Comparison of ENCODE assay signal across 8 cellular contexts in the genomic region with DNA sequence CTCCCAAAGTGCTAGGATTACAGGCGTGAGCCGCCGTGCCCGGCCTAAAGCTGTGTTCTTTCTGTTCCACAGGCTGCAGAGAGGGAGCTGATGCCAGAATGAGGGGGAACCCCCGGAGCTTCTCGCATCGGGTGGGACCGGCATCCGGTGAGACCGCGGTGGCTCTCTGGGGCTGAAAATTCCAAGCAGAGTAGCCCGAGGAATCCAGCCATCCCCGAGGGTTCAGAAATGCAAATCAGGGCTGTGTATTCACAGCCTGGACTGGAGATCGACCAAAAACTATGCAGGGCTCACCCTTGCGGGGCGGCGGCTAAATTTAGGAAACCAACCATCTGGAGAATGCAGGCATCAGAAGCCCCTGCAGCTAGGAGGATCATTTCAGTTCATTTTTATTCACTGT.
A peak's percentile ranks its signal among the peaks of the same experiment; 100 is the strongest.
DNase-seq lines count a peak whose midpoint lies in the region; ATAC-seq and TF ChIP-seq lines count a peak whose summit lies in the region.

No MANE protein-coding gene starts in this region.

- no peak for TF ChIP-seq CTCF in right lobe of liver (IDR thresholded peaks at IDR 0.05)
- TF ChIP-seq CTCF in GM10266 (IDR thresholded peaks at IDR 0.05; ENCODE audit: control insufficient read depth, insufficient read depth, low read depth, missing control alignments): no peak

- no peak overlapping the region for H3K27ac Mint-ChIP-seq in activated naive CD4-positive, alpha-beta T cell treated with anti-CD3 and anti-CD28 coated beads for 36 hours

- H3K4me1 Mint-ChIP-seq in activated naive CD4-positive, alpha-beta T cell treated with anti-CD3 and anti-CD28 coated beads for 36 hours (ENCODE audit: low read depth): peaks cover 24% of the 10 kb centered on the region

- peak overlapping the region; percentile 64 for H3K9ac ChIP-seq in HUES6 (ENCODE audit: low read length)

- no peaks in the 10 kb centered on the region for H3K9me3 Mint-ChIP-seq in activated naive CD4-positive, alpha-beta T cell treated with anti-CD3 and anti-CD28 coated beads for 36 hours

- H3K4me1 ChIP-seq in HUES6 (ENCODE audit: control insufficient read depth, insufficient read depth, low read length) (peaks cover 20% of the 10 kb centered on the region; the same call in 1 of the 2 replicates), right lobe of liver (peaks cover 0 to 24% (median 6%) of the 10 kb centered on the region in 4 donors), thymus (ENCODE audit: control insufficient read depth, insufficient read depth, low read length) (peaks cover 11% of the 10 kb centered on the region)

- H3K36me3 ChIP-seq in HUES6 (ENCODE audit: control insufficient read depth, insufficient read depth, low read length) (no peaks in the 10 kb centered on the region), right lobe of liver (no peaks in the 10 kb centered on the region), thymus (ENCODE audit: control insufficient read depth, insufficient read depth) (no peaks in the 10 kb centered on the region)

- H3K27me3 Mint-ChIP-seq in activated naive CD4-positive, alpha-beta T cell treated with anti-CD3 and anti-CD28 coated beads for 36 hours (ENCODE audit: low read depth): peaks cover 3% of the 10 kb centered on the region

- no peaks in the 10 kb centered on the region for H3K27me3 ChIP-seq in HUES6 (ENCODE audit: control insufficient read depth, insufficient read depth, low read length)
- no peaks in the 10 kb centered on the region for H3K27me3 ChIP-seq in right lobe of liver
- H3K27me3 ChIP-seq in thymus (ENCODE audit: control insufficient read depth, insufficient read depth): no peaks in the 10 kb centered on the region

- no peak overlapping the region for H3K4me3 Mint-ChIP-seq in activated naive CD4-positive, alpha-beta T cell treated with anti-CD3 and anti-CD28 coated beads for 36 hours

- H3K4me3 ChIP-seq in HUES6 (ENCODE audit: low read depth, low read length) (peak overlapping the region; percentile 15), right lobe of liver (peak overlapping the region in 1 of 3 donors; percentile 5), thymus (ENCODE audit: low read length) (no peak overlapping the region)

- peak; percentile 73 for DNase-seq in dedifferentiated amniotic fluid mesenchymal stem cell (ENCODE audit: extremely low spot score)
- DNase-seq in right lobe of liver: no peak
- no peak for DNase-seq in GM10266 (ENCODE audit: extremely low spot score)
- no peak for DNase-seq in NCI-H226
- no peak for DNase-seq in activated naive CD4-positive, alpha-beta T cell treated with anti-CD3 and anti-CD28 coated beads for 36 hours

- CTCF ChIA-PET in activated naive CD4-positive, alpha-beta T cell treated with anti-CD3 and anti-CD28 coated beads for 36 hours (lab: Charles Lee): interaction anchor here (1.3 kb wide), 1 partner anchor 11 kb away, joined by 3 read pairs; no protein-coding TSS in a partner anchor

- 65% methylated on average over 5 of the region's 17 CpGs for WGBS in right lobe of liver (ENCODE audit: insufficient coverage, low coverage, low lambda C conversion rate, missing lambda C conversion rate)
- 80% methylated on average over 17 of the region's 17 CpGs for WGBS in thymus

- ATAC-seq in right lobe of liver (no peak), HG03460 (IDR thresholded peaks at IDR 0.05; ENCODE audit: unreplicated experiment) (no peak)

- intact Hi-C loops in right lobe of liver (cut with DNase I): no loop called here
- intact Hi-C loops in activated naive CD4-positive, alpha-beta T cell treated with anti-CD3 and anti-CD28 coated beads for 36 hours (cut with micrococcal nuclease): no loop called here

- TF ChIP-seq POLR2A in right lobe of liver (IDR thresholded peaks at IDR 0.05): no peak

- no peaks in the 10 kb centered on the region for H3K36me3 Mint-ChIP-seq in activated naive CD4-positive, alpha-beta T cell treated with anti-CD3 and anti-CD28 coated beads for 36 hours (ENCODE audit: low read depth)

- H3K27ac ChIP-seq in HUES6 (ENCODE audit: low read depth, low read length) (no peak overlapping the region; the same call in 1 of the 2 replicates), right lobe of liver (peak overlapping the region; percentile 54 to 95 (median 80)), thymus (ENCODE audit: low read depth) (peak overlapping the region; percentile 40)

- H3K9me3 ChIP-seq in HUES6 (ENCODE audit: control insufficient read depth, insufficient read depth, low read depth, low read length): no peaks in the 10 kb centered on the region
- no peaks in the 10 kb centered on the region for H3K9me3 ChIP-seq in right lobe of liver
- no peaks in the 10 kb centered on the region for H3K9me3 ChIP-seq in thymus (ENCODE audit: control insufficient read depth)
